Comparison of ENCODE assay signal across 8 cellular contexts in the genomic region with DNA sequence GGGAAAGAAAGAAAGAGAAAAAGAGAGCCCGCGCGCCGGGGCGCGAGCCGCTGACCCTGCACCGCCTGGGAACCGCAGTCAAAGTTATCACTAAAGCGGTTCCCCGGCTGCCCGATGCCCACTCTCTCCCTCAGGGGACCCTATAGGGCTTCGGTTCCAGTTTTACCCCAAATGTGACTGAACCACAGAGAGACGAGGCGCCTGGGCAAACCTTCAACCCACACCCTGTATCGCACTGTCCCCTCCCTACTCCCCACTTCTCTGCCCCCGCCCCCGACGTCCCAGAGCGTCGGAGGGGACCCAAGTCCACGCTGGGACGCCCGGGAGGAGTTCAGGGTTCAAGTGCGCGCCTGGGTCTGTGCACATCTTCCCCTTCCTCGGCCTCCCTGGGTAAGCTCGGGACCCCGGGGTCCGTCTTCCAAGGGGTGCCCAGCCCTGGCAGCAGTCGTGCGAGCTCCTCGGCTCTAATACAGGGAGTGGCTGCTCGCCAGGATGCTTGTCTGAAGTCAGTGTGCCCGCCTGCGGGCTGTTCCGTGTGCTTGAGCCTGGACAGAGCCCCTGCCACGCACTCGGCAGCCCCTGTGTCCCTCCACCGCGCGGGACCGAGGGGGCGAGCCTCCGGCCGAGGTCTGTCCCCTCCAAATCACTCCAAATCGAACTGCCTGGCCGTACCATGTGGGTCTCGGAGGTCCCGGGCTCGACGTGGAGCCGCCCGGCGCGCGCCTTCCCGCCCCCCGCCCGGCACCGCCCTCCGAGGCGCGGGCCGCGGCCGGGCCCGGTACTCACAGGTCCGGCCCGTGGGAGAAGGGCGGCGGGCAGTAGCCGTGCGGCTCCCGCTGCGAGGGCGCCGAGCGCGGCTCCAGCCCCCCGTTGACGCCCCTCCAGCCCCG. TPM values are rescaled to one million over a fixed set of nuclear protein-coding genes. Genes with fewer than 3 reads are reported as not detected.
A peak's percentile ranks its signal among the peaks of the same experiment; 100 is the strongest.
DNase-seq lines count a peak whose midpoint lies in the region; ATAC-seq and TF ChIP-seq lines count a peak whose summit lies in the region.

No MANE protein-coding gene starts in this region.

- no peak overlapping the region for H3K27ac Mint-ChIP-seq in HFFc6
- no peak overlapping the region for H3K27ac Mint-ChIP-seq in activated naive CD8-positive, alpha-beta T cell treated with anti-CD3 and anti-CD28 coated beads, Interleukin-2, amount 10 ng/mL, durations not matched to agents 7 days and 5 days

- POLR2A ChIA-PET in activated naive CD8-positive, alpha-beta T cell treated with anti-CD3 and anti-CD28 coated beads, Interleukin-2, amount 10 ng/mL, durations not matched to agents 7 days and 5 days (lab: Charles Lee), result interaction anchor here (1.0 kb wide), 1 partner anchor 200 kb away, joined by 3 read pairs; no protein-coding TSS in a partner anchor

- peak overlapping the region; percentile 59 for H3K4me3 ChIP-seq in skeletal muscle cell (ENCODE audit: low read depth, low read length)

- H3K4me3 Mint-ChIP-seq in HFFc6, result peak overlapping the region; percentile 89
- H3K4me3 Mint-ChIP-seq in activated naive CD8-positive, alpha-beta T cell treated with anti-CD3 and anti-CD28 coated beads, Interleukin-2, amount 10 ng/mL, durations not matched to agents 7 days and 5 days, result peak overlapping the region; percentile 86

- no peaks in the 10 kb centered on the region for H3K36me3 Mint-ChIP-seq in HFFc6 (ENCODE audit: low read depth)
- no peaks in the 10 kb centered on the region for H3K36me3 Mint-ChIP-seq in activated naive CD8-positive, alpha-beta T cell treated with anti-CD3 and anti-CD28 coated beads, Interleukin-2, amount 10 ng/mL, durations not matched to agents 7 days and 5 days

- peak; percentile 30 for ATAC-seq in GM18502 (IDR thresholded peaks at IDR 0.05; ENCODE audit: poor library complexity, unreplicated experiment)
- peak; percentile 51 for ATAC-seq in activated naive CD8-positive, alpha-beta T cell treated with anti-CD3 and anti-CD28 coated beads, Interleukin-2, amount 10 ng/mL, durations not matched to agents 7 days and 5 days (ENCODE audit: low read depth)
- no peak for ATAC-seq in HG03565 (IDR thresholded peaks at IDR 0.05; ENCODE audit: unreplicated experiment)

- TF ChIP-seq CTCF in HFFc6 (IDR thresholded peaks at IDR 0.05), result no peak

- peaks cover 32% of the 10 kb centered on the region for H3K27me3 Mint-ChIP-seq in HFFc6 (ENCODE audit: insufficient read depth)
- H3K27me3 Mint-ChIP-seq in activated naive CD8-positive, alpha-beta T cell treated with anti-CD3 and anti-CD28 coated beads, Interleukin-2, amount 10 ng/mL, durations not matched to agents 7 days and 5 days, result peaks cover 60% of the 10 kb centered on the region

- DNase-seq in HFFc6 (no peak), NCI-H69 (lab: John Stamatoyannopoulos, UW) (peak; percentile 40), hepatic stellate cell (ENCODE audit: low spot score) (peak; percentile 46), skeletal muscle cell (ENCODE audit: low read depth) (no peak), NCI-H1694 (lab: John Stamatoyannopoulos, UW) (no peak)
- DNase-seq in activated naive CD8-positive, alpha-beta T cell treated with anti-CD3 and anti-CD28 coated beads, Interleukin-2, amount 10 ng/mL, durations not matched to agents 7 days and 5 days, result peak; percentile 57

- no peaks in the 10 kb centered on the region for H3K9me3 Mint-ChIP-seq in HFFc6
- H3K9me3 Mint-ChIP-seq in activated naive CD8-positive, alpha-beta T cell treated with anti-CD3 and anti-CD28 coated beads, Interleukin-2, amount 10 ng/mL, durations not matched to agents 7 days and 5 days, result no peaks in the 10 kb centered on the region

- H3K4me1 Mint-ChIP-seq in HFFc6 (ENCODE audit: low read depth), result peaks cover 9% of the 10 kb centered on the region
- peaks cover 20% of the 10 kb centered on the region for H3K4me1 Mint-ChIP-seq in activated naive CD8-positive, alpha-beta T cell treated with anti-CD3 and anti-CD28 coated beads, Interleukin-2, amount 10 ng/mL, durations not matched to agents 7 days and 5 days

RNA-seq across cellular contexts. Expression of gene TRPC3, which starts 0.9 kb away (rescaled TPM):
- total RNA-seq in HFFc6 (2021; fragmentation: NEBNext Ultra II Directional; extraction: Animal tissue kit (Norgen Biotek cat#: 25700)), result not detected
- total RNA-seq in activated naive CD8-positive, alpha-beta T cell treated with anti-CD3 and anti-CD28 coated beads, Interleukin-2, amount 10 ng/mL, durations not matched to agents 7 days and 5 days, result under 1 TPM; 0.34 to 0.55 TPM

Comparison
In these comparisons a context has a peak if more than half of its experiments do, and no peak if none do; other contexts are left out.
1. DNase-seq: peak in NCI-H69 (single experiment), activated naive CD8-positive, alpha-beta T cell treated with anti-CD3 and anti-CD28 coated beads, Interleukin-2, amount 10 ng/mL, durations not matched to agents 7 days and 5 days (single experiment) and hepatic stellate cell (single experiment); none in HFFc6 (single experiment), skeletal muscle cell (single experiment) and NCI-H1694 (single experiment).